Comparison of ENCODE assay signal across 13 cellular contexts in the genomic region with DNA sequence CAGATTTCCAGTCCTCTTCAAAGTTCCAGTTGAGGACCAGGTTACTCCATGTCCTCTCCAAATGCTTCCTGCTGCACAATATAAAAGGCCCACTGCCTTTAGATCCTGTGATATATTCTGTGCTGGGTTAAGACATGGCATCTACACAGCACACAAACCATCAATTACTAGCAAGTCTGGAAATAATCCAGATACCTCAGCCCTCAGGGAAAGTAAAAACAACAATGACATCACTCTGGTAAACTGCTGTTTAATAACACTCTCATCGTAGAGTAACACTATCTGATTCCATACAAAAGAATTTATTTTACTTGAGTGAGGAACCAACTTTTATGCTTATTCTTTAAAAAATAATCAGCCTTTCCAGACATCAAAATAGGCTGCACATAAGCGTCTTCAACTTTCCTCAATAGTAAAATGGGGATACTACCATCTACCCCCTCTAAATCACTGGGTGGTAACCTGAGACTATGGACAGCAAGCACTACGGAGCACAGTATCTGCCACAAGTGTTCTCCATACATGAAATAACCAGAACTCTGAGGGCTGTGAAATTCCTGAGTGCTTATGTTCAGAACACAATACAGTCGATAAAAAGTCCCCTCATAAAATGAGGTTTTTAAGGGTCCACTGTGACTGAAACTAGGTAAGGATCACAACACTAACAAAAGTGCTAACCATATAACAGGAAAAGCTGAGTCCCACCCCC. TPM values are rescaled to one million over a fixed set of nuclear protein-coding genes. Genes with fewer than 3 reads are reported as not detected.
DNase-seq lines count a peak whose midpoint lies in the region; FAIRE-seq and TF ChIP-seq lines count a peak whose summit lies in the region.
"Had no signal": no experiment of that assay in that cellular context is flagged by ENCODE, and none has a peak within 500 bp of the region (broad histone marks: within the 10 kb centered on the region; RNA-seq: fewer than 3 reads in every experiment).

No MANE protein-coding gene starts in this region.

- H3K27me3 ChIP-seq in kidney epithelial cell (ENCODE audit: control insufficient read depth, insufficient read depth, low read length), result no peaks in the 10 kb centered on the region
- H3K27me3 ChIP-seq: tibial artery had no signal

- TF ChIP-seq CTCF in AG10803 (conservative IDR thresholded peaks at IDR 0.05; ENCODE audit: low read length), result no peak
- TF ChIP-seq CTCF in LNCaP clone FGC (IDR thresholded peaks at IDR 0.05; ENCODE audit: control insufficient read depth, extremely low read depth, insufficient read depth), result no peak
- TF ChIP-seq CTCF in astrocyte of the cerebellum (IDR thresholded peaks at IDR 0.05; ENCODE audit: low read depth, low read length, missing control alignments), result no peak
- no peak for TF ChIP-seq CTCF in kidney epithelial cell (IDR thresholded peaks at IDR 0.05; ENCODE audit: insufficient read depth, low read length, poor library complexity, severe bottlenecking)

- peak; percentile 45 for DNase-seq in AG10803 (ENCODE audit: low read depth)
- DNase-seq in LNCaP clone FGC (ENCODE audit: low read depth), result peak; percentile 76
- peak; percentile 72 for DNase-seq in astrocyte of the cerebellum (ENCODE audit: low read depth)
- peak; percentile 44 for DNase-seq in kidney epithelial cell (ENCODE audit: low read depth)
- DNase-seq in NK-92 treated with Interleukin-12 subunit alpha and Interleukin-12 subunit beta, amount 100 ng/mL, for 24 hours (lab: John Stamatoyannopoulos, UW), result no peak
- DNase-seq in NK-92 (lab: John Stamatoyannopoulos, UW; ENCODE audit: unreplicated experiment), result no peak
- DNase-seq in GM19239 (ENCODE audit: insufficient read length, low spot score), result no peak
- DNase-seq in COLO668 (lab: John Stamatoyannopoulos, UW; ENCODE audit: unreplicated experiment), result no peak
- DNase-seq: aorta, H7, NCI-H146, tibial artery had no signal

- H3K36me3 ChIP-seq in kidney epithelial cell (ENCODE audit: control insufficient read depth, insufficient read depth, low read length), result no peaks in the 10 kb centered on the region
- H3K36me3 ChIP-seq: tibial artery had no signal

- H3K4me3 ChIP-seq in AG10803 (ENCODE audit: low read length), result no peak overlapping the region
- no peak overlapping the region for H3K4me3 ChIP-seq in LNCaP clone FGC (ENCODE audit: low read depth, low read length)
- no peak overlapping the region for H3K4me3 ChIP-seq in astrocyte of the cerebellum (ENCODE audit: low read depth, low read length)
- H3K4me3 ChIP-seq in kidney epithelial cell (ENCODE audit: low read depth, low read length), result no peak overlapping the region
- H3K4me3 ChIP-seq: tibial artery had no signal

- no peak for FAIRE-seq in GM19239 (lab: Jason Lieb, UNC)
- FAIRE-seq: D721Med had no signal

- in situ Hi-C loops in astrocyte of the cerebellum (cut with HindIII; ENCODE audit: low sequenced_read_pairs), result no loop called here

RNA-seq across cellular contexts. Expression of a gene that starts 53.4 kb away (rescaled TPM):
- total RNA-seq in kidney epithelial cell, result under 0.01 and 0.21 TPM in 2 replicates

Comparison
In these comparisons a context has a peak if more than half of its experiments do, and no peak if none do; other contexts are left out.
1. DNase-seq: peak in AG10803 (single experiment), LNCaP clone FGC (single experiment), astrocyte of the cerebellum (single experiment) and kidney epithelial cell (single experiment); none in NK-92 treated with Interleukin-12 subunit alpha and Interleukin-12 subunit beta, amount 100 ng/mL, for 24 hours (single experiment), NK-92 (single experiment), GM19239 (single experiment) and COLO668 (single experiment).